35 cellular contexts compared by ENCODE assay signal in genomic region chr1:9108056-9108665, GRCh38. TPM values are rescaled to one million over a fixed set of nuclear protein-coding genes. Genes with fewer than 3 reads are reported as not detected.
"Had no signal": no experiment of that assay in that cellular context is flagged by ENCODE, and none has a peak within 500 bp of the region (broad histone marks: within the 10 kb centered on the region; RNA-seq: fewer than 3 reads in every experiment).

No MANE protein-coding gene starts in this region.

- H3K27ac ChIP-seq: VCaP had no signal

- H3K36me3 Mint-ChIP-seq: activated CD8-positive, alpha-beta memory T cell treated with anti-CD3 and anti-CD28 coated beads, Interleukin-2, amount 10 ng/mL, durations not matched to agents 7 days and 5 days; activated naive CD4-positive, alpha-beta T cell treated with anti-CD3 and anti-CD28 coated beads, Interleukin-2, amount 10 ng/mL, durations not matched to agents 7 days and 5 days; brain had no signal

- H3K27me3 ChIP-seq: MG63 had no signal

- H3K4me3 Mint-ChIP-seq: activated B cell treated with CpG ODN at 0.5 μM for 24 hours; activated CD4-positive, alpha-beta memory T cell treated with anti-CD3 and anti-CD28 coated beads, Interleukin-2, amount 10 ng/mL, durations not matched to agents 7 days and 5 days; activated CD8-positive, alpha-beta memory T cell treated with anti-CD3 and anti-CD28 coated beads, Interleukin-2, amount 10 ng/mL, durations not matched to agents 7 days and 5 days; activated naive CD4-positive, alpha-beta T cell treated with anti-CD3 and anti-CD28 coated beads, Interleukin-2, amount 10 ng/mL, durations not matched to agents 7 days and 5 days; activated naive CD8-positive, alpha-beta T cell; activated naive CD8-positive, alpha-beta T cell treated with anti-CD3 and anti-CD28 coated beads, Interleukin-2, amount 50 U/mL, for 24 hours; brain; central memory CD8-positive, alpha-beta T cell had no signal

- H3K27ac Mint-ChIP-seq: activated B cell treated with CpG ODN at 0.5 μM for 24 hours; activated CD4-positive, alpha-beta memory T cell treated with anti-CD3 and anti-CD28 coated beads, Interleukin-2, amount 10 ng/mL, durations not matched to agents 7 days and 5 days; activated CD8-positive, alpha-beta memory T cell treated with anti-CD3 and anti-CD28 coated beads, Interleukin-2, amount 10 ng/mL, durations not matched to agents 7 days and 5 days; activated naive CD4-positive, alpha-beta T cell treated with anti-CD3 and anti-CD28 coated beads, Interleukin-2, amount 10 ng/mL, durations not matched to agents 7 days and 5 days; activated naive CD8-positive, alpha-beta T cell; activated naive CD8-positive, alpha-beta T cell treated with anti-CD3 and anti-CD28 coated beads, Interleukin-2, amount 50 U/mL, for 24 hours had no signal

- H3K9me3 ChIP-seq: MG63 had no signal

- H3K4me3 ChIP-seq: MG63 had no signal

- H3K4me1 Mint-ChIP-seq: activated B cell treated with CpG ODN at 0.5 μM for 24 hours; central memory CD8-positive, alpha-beta T cell had no signal

- H3K9me3 Mint-ChIP-seq: activated B cell treated with CpG ODN at 0.5 μM for 24 hours; activated CD4-positive, alpha-beta memory T cell treated with anti-CD3 and anti-CD28 coated beads, Interleukin-2, amount 10 ng/mL, durations not matched to agents 7 days and 5 days; activated naive CD4-positive, alpha-beta T cell treated with anti-CD3 and anti-CD28 coated beads, Interleukin-2, amount 10 ng/mL, durations not matched to agents 7 days and 5 days; activated naive CD8-positive, alpha-beta T cell treated with anti-CD3 and anti-CD28 coated beads, Interleukin-2, amount 50 U/mL, for 24 hours; brain; central memory CD8-positive, alpha-beta T cell had no signal

- H3K27me3 Mint-ChIP-seq: activated B cell treated with CpG ODN at 0.5 μM for 24 hours; activated CD4-positive, alpha-beta memory T cell treated with anti-CD3 and anti-CD28 coated beads, Interleukin-2, amount 10 ng/mL, durations not matched to agents 7 days and 5 days; activated CD8-positive, alpha-beta memory T cell treated with anti-CD3 and anti-CD28 coated beads, Interleukin-2, amount 10 ng/mL, durations not matched to agents 7 days and 5 days; activated naive CD8-positive, alpha-beta T cell; activated naive CD8-positive, alpha-beta T cell treated with anti-CD3 and anti-CD28 coated beads, Interleukin-2, amount 50 U/mL, for 24 hours; central memory CD8-positive, alpha-beta T cell had no signal

- DNase-seq: activated B cell treated with CpG ODN at 0.5 μM for 24 hours; activated CD4-positive, alpha-beta memory T cell treated with anti-CD3 and anti-CD28 coated beads, Interleukin-2, amount 10 ng/mL, durations not matched to agents 7 days and 5 days; activated CD4-positive, alpha-beta T cell treated with anti-CD3 and anti-CD28 coated beads for 4 hours; activated CD4-positive, CD25-positive, alpha-beta regulatory T cell treated with anti-CD3 and anti-CD28 coated beads, Interleukin-2, amount 50 U/mL, for 72 hours; activated CD8-positive, alpha-beta memory T cell treated with anti-CD3 and anti-CD28 coated beads for 24 hours; activated CD8-positive, alpha-beta memory T cell treated with anti-CD3 and anti-CD28 coated beads, Interleukin-2, amount 10 ng/mL, durations not matched to agents 7 days and 5 days; activated CD8-positive, alpha-beta memory T cell treated with anti-CD3 and anti-CD28 coated beads, Interleukin-2, amount 50 U/mL, for 48 hours; activated effector memory CD4-positive, alpha-beta T cell treated with Interleukin-2 at 50 U/mL for 16 hours; activated naive CD4-positive, alpha-beta T cell treated with anti-CD3 and anti-CD28 coated beads, Interleukin-2, amount 10 ng/mL, durations not matched to agents 7 days and 5 days; activated naive CD8-positive, alpha-beta T cell treated with anti-CD3 and anti-CD28 coated beads, Interleukin-2, amount 50 U/mL, for 24 hours; activated T-cell treated with anti-CD3 and anti-CD28 coated beads, Interleukin-2, amount 50 U/mL, for 48 hours; anterior cingulate cortex; Kasumi-1; KG1; MG63; NCI-H1048; NCI-H1105 treated with DMSO at 0.1 percent for 48 hours; NCI-H1436; NCI-H1694; NCI-H1930; NCI-H2081 treated with DMSO at 0.1 percent for 48 hours; NCI-H226; NCI-H526; NCI-H748 treated with DMSO at 0.1 percent for 48 hours; SIG-M5; SW 1271; T-helper 1 cell; T-helper 2 cell; T-helper 9 cell had no signal

- ATAC-seq: activated CD8-positive, alpha-beta memory T cell treated with anti-CD3 and anti-CD28 coated beads, Interleukin-2, amount 10 ng/mL, durations not matched to agents 7 days and 5 days; activated naive CD8-positive, alpha-beta T cell treated with anti-CD3 and anti-CD28 coated beads, Interleukin-2, amount 50 U/mL, for 24 hours; Panc1 had no signal

RNA-seq across cellular contexts. Expression of gene SLC2A5, which starts 38.7 kb away (rescaled TPM):
- total RNA-seq: activated CD8-positive, alpha-beta memory T cell treated with anti-CD3 and anti-CD28 coated beads, Interleukin-2, amount 10 ng/mL, durations not matched to agents 7 days and 5 days; NCI-H460 had no signal
